8 cellular contexts compared by ENCODE assay signal in the genomic region with DNA sequence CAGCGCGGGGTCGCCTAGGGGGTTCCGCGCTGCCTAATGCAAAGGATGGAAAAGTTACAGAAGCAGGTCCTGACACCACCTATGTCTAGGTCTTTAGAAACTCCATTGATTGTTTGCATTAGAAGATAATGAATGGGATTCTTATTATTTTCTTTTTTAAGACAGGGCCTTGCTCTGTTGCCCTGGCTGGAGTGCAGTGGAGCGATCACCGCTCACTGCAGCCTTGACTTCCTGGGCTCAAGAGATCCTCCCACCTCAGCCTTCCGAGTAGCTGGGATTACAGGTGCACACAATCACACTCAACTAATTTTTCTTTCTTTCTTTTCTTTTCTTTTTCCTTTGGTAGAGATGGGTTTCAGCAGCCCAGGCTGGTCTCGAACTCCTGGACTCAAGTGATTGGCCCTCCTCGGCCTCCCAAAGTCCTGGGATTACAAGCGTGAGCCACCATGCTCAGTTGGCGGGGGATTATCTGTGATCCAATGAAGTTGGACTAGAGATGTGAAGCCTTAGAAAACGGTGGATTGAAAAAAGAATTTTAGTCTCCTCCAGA. TPM values are rescaled to one million over a fixed set of nuclear protein-coding genes. Genes with fewer than 3 reads are reported as not detected.
DNase-seq lines count a peak whose midpoint lies in the region; ATAC-seq, FAIRE-seq and TF ChIP-seq lines count a peak whose summit lies in the region.

No MANE protein-coding gene starts in this region.

- no peaks in the 10 kb centered on the region for H3K27me3 Mint-ChIP-seq in activated naive CD4-positive, alpha-beta T cell treated with anti-CD3 and anti-CD28 coated beads for 36 hours (ENCODE audit: low read depth)
- H3K27me3 Mint-ChIP-seq in astrocyte (ENCODE audit: low read depth, unreplicated experiment) (no peaks in the 10 kb centered on the region), mesothelial cell of epicardium (ENCODE audit: low read depth) (no peaks in the 10 kb centered on the region)

- peak; percentile 3 for TF ChIP-seq CTCF in astrocyte (IDR thresholded peaks at IDR 0.05; ENCODE audit: insufficient read depth, low read depth, low read length)
- no peak for TF ChIP-seq CTCF in mesothelial cell of epicardium (IDR thresholded peaks at IDR 0.05; ENCODE audit: unreplicated experiment)

- peak overlapping the region; percentile 84 for H3K4me3 ChIP-seq in astrocyte (ENCODE audit: insufficient read depth, low read depth, low read length)

- H4K20me1 ChIP-seq in astrocyte (ENCODE audit: insufficient read depth, low read length) = no peaks in the 10 kb centered on the region

- H3K4me1 Mint-ChIP-seq in activated naive CD4-positive, alpha-beta T cell treated with anti-CD3 and anti-CD28 coated beads for 36 hours (ENCODE audit: low read depth) = peaks cover 18% of the 10 kb centered on the region
- H3K4me1 Mint-ChIP-seq in astrocyte (ENCODE audit: low read depth, unreplicated experiment) (peaks cover 35% of the 10 kb centered on the region), mesothelial cell of epicardium (peaks cover 40% of the 10 kb centered on the region)

- H3K36me3 ChIP-seq in astrocyte (ENCODE audit: insufficient read depth, low read length) = peaks cover 19% of the 10 kb centered on the region

- ATAC-seq in HG03196 (IDR thresholded peaks at IDR 0.05; ENCODE audit: unreplicated experiment) = peak; percentile 18

- H3K9ac ChIP-seq in astrocyte (ENCODE audit: low read length) = peak overlapping the region; percentile 80

- no peaks in the 10 kb centered on the region for H3K27me3 ChIP-seq in astrocyte (ENCODE audit: insufficient read depth, low read length)

- peak overlapping the region; percentile 92 for H2AFZ ChIP-seq in astrocyte (ENCODE audit: low read depth, low read length)

- intact Hi-C loops in activated naive CD4-positive, alpha-beta T cell treated with anti-CD3 and anti-CD28 coated beads for 36 hours (cut with micrococcal nuclease) = loop anchor here (1.0 to 10.0 kb wide), 7 partner anchors 11 to 1169 kb away; partner anchors contain the start of genes CCNYL1, FZD5, MAP2 and PIKFYVE

- no peak for FAIRE-seq in astrocyte (lab: Jason Lieb, UNC)

- peak overlapping the region; percentile 90 for H3K4me2 ChIP-seq in astrocyte (ENCODE audit: low read length)

- H3K27ac ChIP-seq in astrocyte (ENCODE audit: low read depth, low read length) = peak overlapping the region; percentile 66

- H3K4me3 Mint-ChIP-seq in activated naive CD4-positive, alpha-beta T cell treated with anti-CD3 and anti-CD28 coated beads for 36 hours = peak overlapping the region; percentile 86
- peak overlapping the region; percentile 92 for H3K4me3 Mint-ChIP-seq in astrocyte (ENCODE audit: unreplicated experiment)
- peak overlapping the region; percentile 93 for H3K4me3 Mint-ChIP-seq in mesothelial cell of epicardium

- no peaks in the 10 kb centered on the region for H3K9me3 ChIP-seq in astrocyte (ENCODE audit: insufficient read depth, low read depth, low read length)

- no peaks in the 10 kb centered on the region for H3K9me3 Mint-ChIP-seq in activated naive CD4-positive, alpha-beta T cell treated with anti-CD3 and anti-CD28 coated beads for 36 hours
- no peaks in the 10 kb centered on the region for H3K9me3 Mint-ChIP-seq in astrocyte (ENCODE audit: unreplicated experiment)
- H3K9me3 Mint-ChIP-seq in mesothelial cell of epicardium = no peaks in the 10 kb centered on the region

- peaks cover 8% of the 10 kb centered on the region for H3K36me3 Mint-ChIP-seq in activated naive CD4-positive, alpha-beta T cell treated with anti-CD3 and anti-CD28 coated beads for 36 hours (ENCODE audit: low read depth)
- peaks cover 15% of the 10 kb centered on the region for H3K36me3 Mint-ChIP-seq in astrocyte (ENCODE audit: low read depth, unreplicated experiment)
- H3K36me3 Mint-ChIP-seq in mesothelial cell of epicardium = peaks cover 4% of the 10 kb centered on the region

- DNase-seq in activated naive CD4-positive, alpha-beta T cell treated with anti-CD3 and anti-CD28 coated beads for 36 hours = no peak
- no peak for DNase-seq in activated naive CD4-positive, alpha-beta T cell treated with Interleukin-2 at 50 U/mL for 16 hours
- DNase-seq in astrocyte (ENCODE audit: low read depth) (no peak), mesothelial cell of epicardium (ENCODE audit: low spot score in 2 of 2, unreplicated experiment in 2 of 2) (no peak), DMS53 treated with DMSO at 0.1 percent for 48 hours (lab: John Stamatoyannopoulos, UW; ENCODE audit: unreplicated experiment) (no peak), NCI-H1436 (lab: John Stamatoyannopoulos, UW) (no peak), SKM-1 (lab: John Stamatoyannopoulos, UW; ENCODE audit: unreplicated experiment) (no peak)

- peaks cover 8% of the 10 kb centered on the region for H3K79me2 ChIP-seq in astrocyte (ENCODE audit: insufficient read depth, low read length)

- H3K27ac Mint-ChIP-seq in activated naive CD4-positive, alpha-beta T cell treated with anti-CD3 and anti-CD28 coated beads for 36 hours = peak overlapping the region; percentile 4
- H3K27ac Mint-ChIP-seq in astrocyte (ENCODE audit: unreplicated experiment) (peak overlapping the region; percentile 80), mesothelial cell of epicardium (peak overlapping the region; percentile 94)

- CTCF ChIA-PET in activated naive CD4-positive, alpha-beta T cell treated with anti-CD3 and anti-CD28 coated beads for 36 hours (lab: Charles Lee) = interaction anchor here (1.1 to 2.8 kb wide), 3 partner anchors 9 to 83 kb away, joined by 3 to 16 read pairs (median 4); no protein-coding TSS in a partner anchor

- H3K4me1 ChIP-seq in astrocyte (ENCODE audit: insufficient read depth, low read length) = peaks cover 10% of the 10 kb centered on the region

RNA-seq across cellular contexts. Expression of gene IDH1, which starts 0.8 kb away (rescaled TPM):
- total RNA-seq in activated naive CD4-positive, alpha-beta T cell treated with anti-CD3 and anti-CD28 coated beads for 36 hours = 10 to 100 TPM; 18.5 to 21.9 TPM
- total RNA-seq in astrocyte (160 and 181 TPM in 2 replicates), mesothelial cell of epicardium (82.9 to 89.3 TPM (median 87.7 TPM) in 3 replicates)

RNA-seq across cellular contexts. Expression of gene PIKFYVE, which starts 10.4 kb away (rescaled TPM):
- total RNA-seq in activated naive CD4-positive, alpha-beta T cell treated with anti-CD3 and anti-CD28 coated beads for 36 hours = 10 to 100 TPM; 20.2 to 22.4 TPM
- total RNA-seq in astrocyte (29.8 and 32.2 TPM in 2 replicates), mesothelial cell of epicardium (41.4 to 46.7 TPM (median 46.4 TPM) in 3 replicates)

Comparison
In these comparisons a context has a peak if more than half of its experiments do, and no peak if none do; other contexts are left out.
1. H3K27ac Mint-ChIP-seq: peak in every context shown above with its lines; median percentile 94 in mesothelial cell of epicardium; 80 in astrocyte; 4 in activated naive CD4-positive, alpha-beta T cell treated with anti-CD3 and anti-CD28 coated beads for 36 hours.